1 cellular context compared by ENCODE assay signal in the genomic region with DNA sequence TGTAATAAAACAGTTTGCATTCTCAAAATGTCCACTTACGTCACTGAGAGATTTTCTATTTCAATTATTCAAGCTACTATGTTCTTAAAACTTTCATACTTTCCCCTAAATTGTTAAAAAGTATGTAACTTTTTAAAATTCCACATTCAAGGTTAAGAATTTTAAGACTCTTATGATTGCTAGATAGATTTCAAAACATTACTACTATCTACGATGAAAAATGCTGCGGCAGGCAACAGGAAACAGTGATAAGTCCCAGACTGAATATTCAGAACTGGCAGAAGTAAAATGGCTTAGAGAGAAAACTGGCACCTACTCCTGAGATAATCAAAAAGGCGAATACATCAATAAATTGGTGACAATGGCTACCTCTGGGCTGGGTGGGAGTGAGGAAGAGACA.
TF ChIP-seq lines count a peak whose summit lies in the region.

No MANE protein-coding gene starts in this region.

TF ChIP-seq in IMR-90, 13 proteins besides CTCF, POLR2A, EP300 and RAD21 (continued from another document):
- TF ChIP-seq, protein P1, sequence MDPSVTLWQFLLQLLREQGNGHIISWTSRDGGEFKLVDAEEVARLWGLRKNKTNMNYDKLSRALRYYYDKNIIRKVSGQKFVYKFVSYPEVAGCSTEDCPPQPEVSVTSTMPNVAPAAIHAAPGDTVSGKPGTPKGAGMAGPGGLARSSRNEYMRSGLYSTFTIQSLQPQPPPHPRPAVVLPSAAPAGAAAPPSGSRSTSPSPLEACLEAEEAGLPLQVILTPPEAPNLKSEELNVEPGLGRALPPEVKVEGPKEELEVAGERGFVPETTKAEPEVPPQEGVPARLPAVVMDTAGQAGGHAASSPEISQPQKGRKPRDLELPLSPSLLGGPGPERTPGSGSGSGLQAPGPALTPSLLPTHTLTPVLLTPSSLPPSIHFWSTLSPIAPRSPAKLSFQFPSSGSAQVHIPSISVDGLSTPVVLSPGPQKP (IDR thresholded peaks at IDR 0.05; ENCODE audit: borderline replicate concordance, low read depth, low read length) = no peak
- TF ChIP-seq NFE2L2 (IDR thresholded peaks at IDR 0.05; ENCODE audit: low read depth, low read length) (no peak), RCOR1 (IDR thresholded peaks at IDR 0.05; ENCODE audit: insufficient replicate concordance, low read length) (no peak)
TF ChIP-seq in IMR-90: peak in this region for 0.
